Comparison of ENCODE assay signal across 13 cellular contexts in genomic region chr17:10702574-10702973, GRCh38. TPM values are rescaled to one million over a fixed set of nuclear protein-coding genes. Genes with fewer than 3 reads are reported as not detected.
DNase-seq lines count a peak whose midpoint lies in the region; ATAC-seq and TF ChIP-seq lines count a peak whose summit lies in the region.
"Had no signal": no experiment of that assay in that cellular context is flagged by ENCODE, and none has a peak within 500 bp of the region (broad histone marks: within the 10 kb centered on the region; RNA-seq: fewer than 3 reads in every experiment).

No MANE protein-coding gene starts in this region.

- no peak overlapping the region for H3K27ac Mint-ChIP-seq in GM23338
- peak overlapping the region; percentile 57 for H3K27ac Mint-ChIP-seq in activated CD8-positive, alpha-beta T cell treated with anti-CD3 and anti-CD28 coated beads, Interleukin-2, amount 10 ng/mL, durations not matched to agents 7 days and 5 days

- H3K4me1 Mint-ChIP-seq in GM23338, result peaks cover 5% of the 10 kb centered on the region; the same call in 2 of the 3 replicates
- H3K4me1 Mint-ChIP-seq in activated CD8-positive, alpha-beta T cell treated with anti-CD3 and anti-CD28 coated beads, Interleukin-2, amount 10 ng/mL, durations not matched to agents 7 days and 5 days (ENCODE audit: low read depth), result peaks cover 45% of the 10 kb centered on the region

- intact Hi-C loops in right cardiac atrium (cut with DNase I), result no loop called here

- peak; percentile 4 for DNase-seq in GM23338 (ENCODE audit: low spot score)
- DNase-seq in activated CD8-positive, alpha-beta T cell treated with anti-CD3 and anti-CD28 coated beads, Interleukin-2, amount 10 ng/mL, durations not matched to agents 7 days and 5 days, result no peak
- peak; percentile 70 for DNase-seq in islet precursor cell
- no peak for DNase-seq in GM19240 (ENCODE audit: insufficient read length, low spot score)
- DNase-seq in right cardiac atrium, result no peak
- DNase-seq in HPDE6-E6E7 (ENCODE audit: extremely low spot score), result no peak
- no peak for DNase-seq in Ammon's horn (ENCODE audit: low spot score)
- DNase-seq: effector memory CD8-positive, alpha-beta T cell; NCI-H748 treated with DMSO at 0.1 percent for 48 hours; T1000; thyroid gland had no signal

- H3K79me2 ChIP-seq in GM23338 (replicated peaks; ENCODE audit: insufficient read depth), result peaks cover 13% of the 10 kb centered on the region; the same call in 1 of the 2 replicates

- 66% methylated on average over 2 of the region's 2 CpGs for WGBS in right cardiac atrium

- H3K4me3 ChIP-seq in BLaER1 treated with 17β-estradiol and CSF1 and Interleukin-3, amounts not matched to agents 10 nM and 100 nM, result no peak overlapping the region
- H3K4me3 ChIP-seq in GM23338 (no peak overlapping the region), right cardiac atrium (ENCODE audit: low read length) (no peak overlapping the region)
- H3K4me3 ChIP-seq: thyroid gland had no signal

- ATAC-seq in GM23338, result no peak
- no peak for ATAC-seq in activated CD8-positive, alpha-beta T cell treated with anti-CD3 and anti-CD28 coated beads, Interleukin-2, amount 10 ng/mL, durations not matched to agents 7 days and 5 days
- ATAC-seq in right cardiac atrium, result no peak
- ATAC-seq: effector memory CD8-positive, alpha-beta T cell had no signal

- no peaks in the 10 kb centered on the region for H3F3A ChIP-seq in GM23338 (replicated peaks; ENCODE audit: low read depth)

- H3K36me3 Mint-ChIP-seq in GM23338 (ENCODE audit: low read depth), result peaks cover 10% of the 10 kb centered on the region
- H3K36me3 Mint-ChIP-seq in activated CD8-positive, alpha-beta T cell treated with anti-CD3 and anti-CD28 coated beads, Interleukin-2, amount 10 ng/mL, durations not matched to agents 7 days and 5 days (ENCODE audit: low read depth), result peaks cover 52% of the 10 kb centered on the region

- no peak overlapping the region for H3K4me3 Mint-ChIP-seq in GM23338
- H3K4me3 Mint-ChIP-seq in activated CD8-positive, alpha-beta T cell treated with anti-CD3 and anti-CD28 coated beads, Interleukin-2, amount 10 ng/mL, durations not matched to agents 7 days and 5 days, result peak overlapping the region; percentile 22
- H3K4me3 Mint-ChIP-seq: effector memory CD8-positive, alpha-beta T cell had no signal

- no peaks in the 10 kb centered on the region for H3K9me3 ChIP-seq in BLaER1 treated with 17β-estradiol and CSF1 and Interleukin-3, amounts not matched to agents 10 nM and 100 nM (replicated peaks in 1 of 11)
- H3K9me3 ChIP-seq in right cardiac atrium (ENCODE audit: control insufficient read depth, low read length), result no peaks in the 10 kb centered on the region
- H3K9me3 ChIP-seq: thyroid gland had no signal

- H2AFZ ChIP-seq in GM23338, result no peak overlapping the region

- no peaks in the 10 kb centered on the region for H3K27me3 Mint-ChIP-seq in GM23338 (ENCODE audit: insufficient read depth, low read depth, poor library complexity)
- H3K27me3 Mint-ChIP-seq in activated CD8-positive, alpha-beta T cell treated with anti-CD3 and anti-CD28 coated beads, Interleukin-2, amount 10 ng/mL, durations not matched to agents 7 days and 5 days (ENCODE audit: low read depth), result no peaks in the 10 kb centered on the region
- H3K27me3 Mint-ChIP-seq: effector memory CD8-positive, alpha-beta T cell had no signal

- H3K4me1 ChIP-seq in BLaER1 treated with 17β-estradiol and CSF1 and Interleukin-3, amounts not matched to agents 10 nM and 100 nM, result peaks cover 36 to 52% (median 45%) of the 10 kb centered on the region in 10 experiments
- H3K4me1 ChIP-seq in GM23338 (ENCODE audit: insufficient read depth), result no peaks in the 10 kb centered on the region; the same call in 1 of the 2 replicates
- H3K4me1 ChIP-seq in right cardiac atrium (ENCODE audit: control insufficient read depth, insufficient read depth, low read length), result peaks cover 2% of the 10 kb centered on the region

- H3K27ac ChIP-seq in BLaER1 treated with 17β-estradiol and CSF1 and Interleukin-3, amounts not matched to agents 10 nM and 100 nM, result peak overlapping the region in 2 of 11 experiments; percentile 22 to 30; a peak in 3 of 22 replicates
- H3K27ac ChIP-seq in GM23338 (ENCODE audit: low read depth) (no peak overlapping the region), right cardiac atrium (ENCODE audit: low read length) (no peak overlapping the region)
- H3K27ac ChIP-seq: thyroid gland had no signal

- H3K9ac ChIP-seq in BLaER1 treated with 17β-estradiol and CSF1 and Interleukin-3, amounts not matched to agents 10 nM and 100 nM, result peak overlapping the region in 1 of 11 experiments; percentile 23; a peak in 1 of 22 replicates

- H3K9me3 Mint-ChIP-seq in GM23338, result no peaks in the 10 kb centered on the region
- no peaks in the 10 kb centered on the region for H3K9me3 Mint-ChIP-seq in activated CD8-positive, alpha-beta T cell treated with anti-CD3 and anti-CD28 coated beads, Interleukin-2, amount 10 ng/mL, durations not matched to agents 7 days and 5 days (ENCODE audit: insufficient read depth)
- H3K9me3 Mint-ChIP-seq: effector memory CD8-positive, alpha-beta T cell; neural crest cell had no signal

- no peaks in the 10 kb centered on the region for H3K27me3 ChIP-seq in BLaER1 treated with 17β-estradiol and CSF1 and Interleukin-3, amounts not matched to agents 10 nM and 100 nM
- H3K27me3 ChIP-seq in GM23338 (ENCODE audit: insufficient read depth) (no peaks in the 10 kb centered on the region), right cardiac atrium (ENCODE audit: control insufficient read depth, insufficient read depth) (no peaks in the 10 kb centered on the region)
- H3K27me3 ChIP-seq: thyroid gland had no signal

- POLR2A ChIA-PET in activated CD8-positive, alpha-beta T cell treated with anti-CD3 and anti-CD28 coated beads, Interleukin-2, amount 10 ng/mL, durations not matched to agents 7 days and 5 days (lab: Charles Lee), result no interaction called here

- peaks cover 0 to 30% (median 4%) of the 10 kb centered on the region in 11 experiments; a peak in 7 of 22 replicates for H4K20me1 ChIP-seq in BLaER1 treated with 17β-estradiol and CSF1 and Interleukin-3, amounts not matched to agents 10 nM and 100 nM
- no peaks in the 10 kb centered on the region for H4K20me1 ChIP-seq in GM23338 (replicated peaks; ENCODE audit: insufficient read depth)

- peak overlapping the region; percentile 44 to 83 (median 65) for H3K4me2 ChIP-seq in BLaER1 treated with 17β-estradiol and CSF1 and Interleukin-3, amounts not matched to agents 10 nM and 100 nM
- no peak overlapping the region for H3K4me2 ChIP-seq in GM23338

- no peaks in the 10 kb centered on the region for H3K9me2 ChIP-seq in GM23338 (ENCODE audit: insufficient read depth)

- no peak for TF ChIP-seq CTCF in GM23338 (conservative IDR thresholded peaks at IDR 0.05; ENCODE audit: low read depth in 2 of 2)

- CTCF ChIA-PET in activated CD8-positive, alpha-beta T cell treated with anti-CD3 and anti-CD28 coated beads, Interleukin-2, amount 10 ng/mL, durations not matched to agents 7 days and 5 days (lab: Charles Lee), result interaction anchor here (1.1 kb wide), 2 partner anchors 18 to 52 kb away, joined by 3 to 5 read pairs; no protein-coding TSS in a partner anchor

- H3K36me3 ChIP-seq in BLaER1 treated with 17β-estradiol and CSF1 and Interleukin-3, amounts not matched to agents 10 nM and 100 nM, result peaks cover 31 to 40% (median 38%) of the 10 kb centered on the region in 11 experiments
- peaks cover 17% of the 10 kb centered on the region; the same call in 1 of the 2 replicates for H3K36me3 ChIP-seq in GM23338 (ENCODE audit: insufficient read depth)

RNA-seq across cellular contexts. Expression of gene ADPRM, which starts 5.2 kb away (rescaled TPM):
- 4.8 and 8.8 TPM in 2 replicates for total RNA-seq in GM23338 (2014; rRNA removed; shearing (Covaris generic))
- polyA plus RNA-seq in GM23338 (2016; fragmentation: Nextera tagmentation; extraction: Ambion mirVana) (6.8 and 7.6 TPM in 2 replicates), right cardiac atrium (4.6 TPM)
- total RNA-seq in activated CD8-positive, alpha-beta T cell treated with anti-CD3 and anti-CD28 coated beads, Interleukin-2, amount 10 ng/mL, durations not matched to agents 7 days and 5 days, result 10 to 100 TPM; 10.3 to 10.4 TPM
- total RNA-seq in right cardiac atrium, result 1 to 10 TPM; 4.4 to 7.8 (median 5.3) TPM

RNA-seq across cellular contexts. Expression of gene SCO1, which starts 5.2 kb away (rescaled TPM):
- 69.4 and 72.5 TPM in 2 replicates for total RNA-seq in GM23338 (2014; rRNA removed; shearing (Covaris generic))
- polyA plus RNA-seq in GM23338 (2016; fragmentation: Nextera tagmentation; extraction: Ambion mirVana) (37.6 and 43.9 TPM in 2 replicates), right cardiac atrium (19.1 TPM)
- 10 to 100 TPM; 25.8 to 28.0 TPM for total RNA-seq in activated CD8-positive, alpha-beta T cell treated with anti-CD3 and anti-CD28 coated beads, Interleukin-2, amount 10 ng/mL, durations not matched to agents 7 days and 5 days
- 10 to 100 TPM; 22.5 to 29.5 (median 27.8) TPM for total RNA-seq in right cardiac atrium

RNA-seq across cellular contexts. Expression of gene TMEM220, which starts 27.2 kb away (rescaled TPM):
- total RNA-seq in GM23338 (2014; rRNA removed; shearing (Covaris generic)), result 1.2 and 3.1 TPM in 2 replicates
- polyA plus RNA-seq in GM23338 (2016; fragmentation: Nextera tagmentation; extraction: Ambion mirVana) (7.2 and 7.8 TPM in 2 replicates), right cardiac atrium (5.8 TPM)
- total RNA-seq in activated CD8-positive, alpha-beta T cell treated with anti-CD3 and anti-CD28 coated beads, Interleukin-2, amount 10 ng/mL, durations not matched to agents 7 days and 5 days, result 1 to 10 TPM in 1 of 2 experiments, under 1 TPM in 1; 0.16 to 1.1 TPM
- total RNA-seq in right cardiac atrium, result 10 to 100 TPM in 1 of 4 donors, 1 to 10 TPM in 3; 7.7 to 15.2 (median 9.0) TPM

RNA-seq across cellular contexts. Expression of gene MYH3, which starts 45.5 kb away (rescaled TPM):
- total RNA-seq in GM23338 (2014; rRNA removed; shearing (Covaris generic)), result 1.1 and 1.8 TPM in 2 replicates
- polyA plus RNA-seq in GM23338 (2016; fragmentation: Nextera tagmentation; extraction: Ambion mirVana) (0.73 and 0.84 TPM in 2 replicates), right cardiac atrium (0.45 TPM)
- 1 to 10 TPM; 2.3 to 3.2 TPM for total RNA-seq in activated CD8-positive, alpha-beta T cell treated with anti-CD3 and anti-CD28 coated beads, Interleukin-2, amount 10 ng/mL, durations not matched to agents 7 days and 5 days
- total RNA-seq in right cardiac atrium, result under 1 TPM; 0.40 to 0.97 (median 0.66) TPM

Comparison
In these comparisons a context has a peak if more than half of its experiments do, and no peak if none do; other contexts are left out.
1. DNase-seq: peak in GM23338 (single experiment) and islet precursor cell (single experiment); none in activated CD8-positive, alpha-beta T cell treated with anti-CD3 and anti-CD28 coated beads, Interleukin-2, amount 10 ng/mL, durations not matched to agents 7 days and 5 days (single experiment), GM19240 (single experiment), right cardiac atrium (0 of 3), HPDE6-E6E7 (single experiment) and Ammon's horn (single experiment).